In the genomic region with DNA sequence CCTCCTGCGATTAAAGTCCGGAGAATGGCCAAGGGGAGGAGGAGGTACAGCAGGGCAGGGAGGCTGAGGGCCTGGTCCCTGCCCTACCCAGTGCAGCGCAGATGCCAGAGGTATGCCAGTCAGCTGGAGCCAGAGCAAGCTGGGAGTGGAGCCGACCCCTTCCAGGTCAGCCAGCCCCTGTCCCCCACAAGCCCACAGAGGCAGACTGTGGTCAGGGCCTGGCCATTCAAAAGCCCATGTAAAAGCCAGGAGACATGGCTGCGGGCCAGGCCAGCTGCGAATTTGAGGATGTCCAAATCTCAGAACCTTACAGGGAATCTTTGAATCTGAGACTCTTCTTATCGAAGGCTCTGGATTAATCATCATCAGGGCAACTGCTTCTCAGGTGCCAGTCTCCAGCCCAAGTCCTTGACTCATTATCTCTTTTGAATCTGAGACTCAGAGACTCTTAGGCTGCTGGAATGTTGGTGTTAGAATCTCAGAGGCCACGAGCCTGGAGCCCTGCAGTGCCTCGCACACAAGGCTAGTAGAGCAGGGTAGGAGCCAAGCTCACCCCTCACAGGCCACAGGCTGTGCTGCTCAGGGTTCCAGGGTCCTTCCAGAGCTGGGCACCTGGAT, we compare ENCODE assay signal across 8 cellular contexts. TPM values are rescaled to one million over a fixed set of nuclear protein-coding genes. Genes with fewer than 3 reads are reported as not detected.
DNase-seq lines count a peak whose midpoint lies in the region; ATAC-seq and TF ChIP-seq lines count a peak whose summit lies in the region.

No MANE protein-coding gene starts in this region.

- no peaks in the 10 kb centered on the region for H3K9me3 ChIP-seq in cardiac muscle cell (ENCODE audit: low read depth)

- H3K27me3 ChIP-seq in cardiac muscle cell, result no peaks in the 10 kb centered on the region

- H3K4me3 ChIP-seq in cardiac muscle cell, result peak overlapping the region; percentile 24
- H3K4me3 ChIP-seq in retinal pigment epithelial cell (ENCODE audit: low read length), result peak overlapping the region; percentile 27

- TF ChIP-seq CTCF in VCaP (conservative IDR thresholded peaks at IDR 0.05) (no peak), cardiac muscle cell (IDR thresholded peaks at IDR 0.05; ENCODE audit: low read depth, low read length) (no peak), retinal pigment epithelial cell (conservative IDR thresholded peaks at IDR 0.05; ENCODE audit: low read depth, low read length) (no peak)

- no peak for ATAC-seq in HG03460 (IDR thresholded peaks at IDR 0.05; ENCODE audit: unreplicated experiment)

- no peaks in the 10 kb centered on the region for H3K36me3 ChIP-seq in cardiac muscle cell

- H3K4me1 ChIP-seq in cardiac muscle cell (ENCODE audit: low read depth), result peaks cover 7% of the 10 kb centered on the region

- DNase-seq in EH (ENCODE audit: low read depth) (peak; percentile 70), cardiac muscle cell (ENCODE audit: low read depth in 1 of 2, low spot score in 1 of 2) (peak in 1 of 2 donors; percentile 54), retinal pigment epithelial cell (ENCODE audit: low read depth) (no peak), H4 (ENCODE audit: low spot score) (no peak)
- DNase-seq in activated CD8-positive, alpha-beta memory T cell treated with anti-CD3 and anti-CD28 coated beads, Interleukin-2, amount 50 U/mL, for 48 hours, result no peak
- DNase-seq in central memory CD4-positive, alpha-beta T cell, result no peak

- H3K27ac ChIP-seq in VCaP (peak overlapping the region; percentile 52; the same call in 1 of the 2 replicates), cardiac muscle cell (peak overlapping the region; percentile 73)

RNA-seq across cellular contexts. Expression of gene IQSEC2, which starts 0.6 kb away (rescaled TPM):
- total RNA-seq in cardiac muscle cell, result 35.3 and 37.0 TPM in 2 replicates
- 14.3 and 23.3 TPM in 2 replicates for polyA plus RNA-seq in cardiac muscle cell
- total RNA-seq in H4 (2014; rRNA removed; shearing (Covaris generic)), result 9.3 and 11.9 TPM in 2 replicates

RNA-seq across cellular contexts. Expression of gene KDM5C, which starts 55.8 kb away (rescaled TPM):
- 185 and 187 TPM in 2 replicates for total RNA-seq in cardiac muscle cell
- 83.0 and 97.6 TPM in 2 replicates for polyA plus RNA-seq in cardiac muscle cell
- total RNA-seq in H4 (2014; rRNA removed; shearing (Covaris generic)), result 62.1 and 89.6 TPM in 2 replicates
